ENCODE assay signal across 24 cellular contexts in the genomic region with DNA sequence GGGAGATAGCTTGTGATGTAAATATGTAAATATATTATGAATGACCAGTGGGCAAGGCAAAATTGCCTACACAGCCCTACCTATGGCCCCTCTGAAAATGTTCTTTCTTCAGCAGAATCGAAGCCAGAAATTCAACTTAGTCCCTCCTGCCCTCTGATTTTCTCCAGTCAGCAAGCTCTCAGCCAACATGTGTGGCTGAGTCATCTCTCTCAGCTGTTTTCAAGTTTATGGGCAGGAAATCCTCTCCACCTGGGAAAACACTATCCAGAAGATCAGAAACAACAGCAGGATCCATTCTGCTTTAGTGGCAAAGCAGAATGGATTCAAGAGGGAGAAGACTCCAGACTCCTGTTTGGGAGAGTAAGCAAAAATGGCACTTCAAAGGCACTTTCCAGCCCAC. TPM values are rescaled to one million over a fixed set of nuclear protein-coding genes. Genes with fewer than 3 reads are reported as not detected.
A peak's percentile ranks its signal among the peaks of the same experiment; 100 is the strongest.
DNase-seq lines count a peak whose midpoint lies in the region; ATAC-seq and TF ChIP-seq lines count a peak whose summit lies in the region.
"Had no signal": no experiment of that assay in that cellular context is flagged by ENCODE, and none has a peak within 500 bp of the region (broad histone marks: within the 10 kb centered on the region; RNA-seq: fewer than 3 reads in every experiment).

No MANE protein-coding gene starts in this region.

- DNase-seq in left ventricle myocardium inferior (no peak), left cardiac atrium (no peak), astrocyte of the hippocampus (ENCODE audit: low read depth, low spot score) (peak; percentile 18), mesenchymal stem cell (peak; percentile 11), thyroid gland (peak in 1 of 2 donors; percentile 12)
- DNase-seq in stimulated activated CD4-positive, alpha-beta T cell treated with anti-CD3 and anti-CD28 coated beads, Interleukin-12 subunit alpha, Interleukin-12 subunit beta, amount 100 ng/mL, for 4 hours = no peak
- no peak for DNase-seq in naive thymus-derived CD4-positive, alpha-beta T cell
- DNase-seq: activated CD8-positive, alpha-beta memory T cell treated with anti-CD3 and anti-CD28 coated beads, Interleukin-2, amount 10 ng/mL, durations not matched to agents 7 days and 5 days; activated effector memory CD4-positive, alpha-beta T cell treated with Interleukin-2 at 50 U/mL for 16 hours; adrenal gland; CD8-positive, alpha-beta T cell; DMS79 treated with DMSO at 0.1 percent for 48 hours; mammary epithelial cell; MG63; natural killer cell; NCI-H1694; NCI-H226; psoas muscle; SIG-M5; stimulated activated naive CD4-positive, alpha-beta T cell treated with Interleukin-2 at 50 U/mL for 16 hours; upper lobe of left lung had no signal

- H3K36me3 Mint-ChIP-seq in naive thymus-derived CD4-positive, alpha-beta T cell = peaks cover 48 to 78% (median 73%) of the 10 kb centered on the region in 5 donors

- H3K18ac ChIP-seq in mesenchymal stem cell (ENCODE audit: low read depth in 1 of 2, low read length in 2 of 2) = no peak overlapping the region

- no peak overlapping the region for H3K4me3 Mint-ChIP-seq in naive thymus-derived CD4-positive, alpha-beta T cell
- H3K4me3 Mint-ChIP-seq: activated CD8-positive, alpha-beta memory T cell treated with anti-CD3 and anti-CD28 coated beads, Interleukin-2, amount 10 ng/mL, durations not matched to agents 7 days and 5 days; CD8-positive, alpha-beta T cell; natural killer cell; T-helper 1 cell treated with Interleukin-12 subunit alpha and Interleukin-12 subunit beta and Interleukin-4 antibody, amounts not matched to agents 30 μg/mL and 1 μg/mL, for 36 hours had no signal

- H3K27ac ChIP-seq in left ventricle myocardium inferior (replicated peaks) = peak overlapping the region; percentile 60
- H3K27ac ChIP-seq in mesenchymal stem cell (ENCODE audit: low read length, poor library complexity, severe bottlenecking) = no peak overlapping the region
- peak overlapping the region; percentile 7 to 79 (median 77) for H3K27ac ChIP-seq in thyroid gland
- H3K27ac ChIP-seq in naive thymus-derived CD4-positive, alpha-beta T cell (ENCODE audit: low read depth, low read length) = no peak overlapping the region
- H3K27ac ChIP-seq: A549, psoas muscle, upper lobe of left lung had no signal

- peaks cover 77% of the 10 kb centered on the region for H3K36me3 ChIP-seq in left ventricle myocardium inferior
- H3K36me3 ChIP-seq in mesenchymal stem cell (ENCODE audit: control insufficient read depth in 1 of 2, insufficient read depth in 2 of 2, low read depth in 1 of 2, low read length in 2 of 2) = peaks cover 50 to 73% of the 10 kb centered on the region in 2 experiments
- H3K36me3 ChIP-seq in thyroid gland = peaks cover 4 to 15% of the 10 kb centered on the region in 2 donors
- peaks cover 11 to 72% (median 20%) of the 10 kb centered on the region in 3 experiments for H3K36me3 ChIP-seq in naive thymus-derived CD4-positive, alpha-beta T cell (ENCODE audit: control insufficient read depth in 2 of 3, insufficient read depth in 3 of 3, low read length in 3 of 3)

- H4K8ac ChIP-seq in mesenchymal stem cell (ENCODE audit: low read length) = no peak overlapping the region

- H3K4me2 ChIP-seq in mesenchymal stem cell (ENCODE audit: low read length, poor library complexity, severe bottlenecking) = no peak overlapping the region
- H3K4me2 ChIP-seq: A549 had no signal

- peaks cover 16% of the 10 kb centered on the region for H3K4me1 ChIP-seq in left ventricle myocardium inferior
- no peaks in the 10 kb centered on the region for H3K4me1 ChIP-seq in mesenchymal stem cell (ENCODE audit: control insufficient read depth, insufficient read depth, low read depth, low read length)
- peaks cover 17 to 24% of the 10 kb centered on the region in 2 donors for H3K4me1 ChIP-seq in thyroid gland
- no peaks in the 10 kb centered on the region for H3K4me1 ChIP-seq in naive thymus-derived CD4-positive, alpha-beta T cell (ENCODE audit: control insufficient read depth in 2 of 2, insufficient read depth in 2 of 2, low read length in 2 of 2)
- H3K4me1 ChIP-seq: A549, adrenal gland, psoas muscle, upper lobe of left lung had no signal

- WGBS in mesenchymal stem cell = 94% methylated on average over 1 of the region's 1 CpG
- 67 to 77% methylated on average over 1 of the region's 1 CpG for WGBS in thyroid gland, 2 donors

- peaks cover 2% of the 10 kb centered on the region for H3K79me1 ChIP-seq in mesenchymal stem cell (replicated peaks; ENCODE audit: low read length, poor library complexity, severe bottlenecking)

- no peaks in the 10 kb centered on the region for H3K27me3 ChIP-seq in left ventricle myocardium inferior (ENCODE audit: low read depth)
- no peaks in the 10 kb centered on the region for H3K27me3 ChIP-seq in mesenchymal stem cell (ENCODE audit: control insufficient read depth in 1 of 2, insufficient read depth in 1 of 2, low read length in 2 of 2)
- no peaks in the 10 kb centered on the region for H3K27me3 ChIP-seq in thyroid gland
- H3K27me3 ChIP-seq in naive thymus-derived CD4-positive, alpha-beta T cell (ENCODE audit: control insufficient read depth in 2 of 2, insufficient read depth in 2 of 2, low read length in 2 of 2) = no peaks in the 10 kb centered on the region
- H3K27me3 ChIP-seq: adrenal gland, MG63, upper lobe of left lung had no signal

- H3K9ac ChIP-seq in mesenchymal stem cell (ENCODE audit: low read length) = no peak overlapping the region

- H3K4ac ChIP-seq in mesenchymal stem cell (ENCODE audit: low read depth in 1 of 2, low read length in 2 of 2) = no peak overlapping the region

- H3K4me3 ChIP-seq in left ventricle myocardium inferior (no peak overlapping the region), mesenchymal stem cell (ENCODE audit: insufficient read depth in 1 of 2, low read depth in 1 of 2, low read length in 2 of 2) (peak overlapping the region in 1 of 2 experiments; percentile 33), thyroid gland (replicated peaks in 1 of 3) (no peak overlapping the region)
- no peak overlapping the region for H3K4me3 ChIP-seq in naive thymus-derived CD4-positive, alpha-beta T cell (ENCODE audit: low read length)
- H3K4me3 ChIP-seq: A549, adrenal gland, MG63, psoas muscle, upper lobe of left lung had no signal

- no peak overlapping the region for H2BK12ac ChIP-seq in mesenchymal stem cell (ENCODE audit: low read length in 2 of 2)

- peaks cover 0 to 2% (median 0%) of the 10 kb centered on the region in 7 donors for H3K4me1 Mint-ChIP-seq in naive thymus-derived CD4-positive, alpha-beta T cell
- H3K4me1 Mint-ChIP-seq: activated CD8-positive, alpha-beta memory T cell treated with anti-CD3 and anti-CD28 coated beads, Interleukin-2, amount 10 ng/mL, durations not matched to agents 7 days and 5 days; natural killer cell had no signal

- no peak overlapping the region for H2AFZ ChIP-seq in mesenchymal stem cell (ENCODE audit: low read depth, low read length)

- no peak for TF ChIP-seq POLR2A in thyroid gland (IDR thresholded peaks at IDR 0.05)

- H3K9me3 ChIP-seq in left ventricle myocardium inferior (replicated peaks) (peaks cover 29% of the 10 kb centered on the region), mesenchymal stem cell (ENCODE audit: control insufficient read depth, low read length) (peaks cover 73% of the 10 kb centered on the region), thyroid gland (no peaks in the 10 kb centered on the region)
- H3K9me3 ChIP-seq in naive thymus-derived CD4-positive, alpha-beta T cell (ENCODE audit: control insufficient read depth in 2 of 3, low read length in 3 of 3) = peaks cover 0 to 40% (median 22%) of the 10 kb centered on the region in 3 experiments
- H3K9me3 ChIP-seq: adrenal gland had no signal

- no peak overlapping the region for H4K91ac ChIP-seq in mesenchymal stem cell (ENCODE audit: low read length)

- intact Hi-C loops in left ventricle myocardium inferior (cut with micrococcal nuclease) = no loop called here
- intact Hi-C loops in left cardiac atrium (cut with DNase I) = no loop called here
- intact Hi-C loops in thyroid gland (cut with DNase I) = no loop called here
- intact Hi-C loops in naive thymus-derived CD4-positive, alpha-beta T cell (cut with micrococcal nuclease) = no loop called here

- H3K23ac ChIP-seq in mesenchymal stem cell (ENCODE audit: low read length in 2 of 2) = no peak overlapping the region

- peaks cover 12 to 91% (median 58%) of the 10 kb centered on the region in 11 donors for H3K9me3 Mint-ChIP-seq in naive thymus-derived CD4-positive, alpha-beta T cell

- CTCF ChIA-PET in naive thymus-derived CD4-positive, alpha-beta T cell (lab: Charles Lee) = no interaction called here

- POLR2A ChIA-PET in naive thymus-derived CD4-positive, alpha-beta T cell (lab: Charles Lee) = no interaction called here

- H3K27me3 Mint-ChIP-seq in naive thymus-derived CD4-positive, alpha-beta T cell = no peaks in the 10 kb centered on the region
- H3K27me3 Mint-ChIP-seq: activated CD8-positive, alpha-beta memory T cell treated with anti-CD3 and anti-CD28 coated beads, Interleukin-2, amount 10 ng/mL, durations not matched to agents 7 days and 5 days had no signal

- no peak overlapping the region for H2BK5ac ChIP-seq in mesenchymal stem cell (ENCODE audit: low read depth, low read length, poor library complexity, severe bottlenecking)

- ATAC-seq in left cardiac atrium (no peak), HG02885 (IDR thresholded peaks at IDR 0.05; ENCODE audit: poor library complexity, unreplicated experiment) (no peak)
- ATAC-seq in naive thymus-derived CD4-positive, alpha-beta T cell = no peak
- ATAC-seq: activated CD8-positive, alpha-beta memory T cell treated with anti-CD3 and anti-CD28 coated beads, Interleukin-2, amount 10 ng/mL, durations not matched to agents 7 days and 5 days; CD8-positive, alpha-beta T cell; psoas muscle had no signal

- H3K14ac ChIP-seq in mesenchymal stem cell (ENCODE audit: low read length in 2 of 2) = no peak overlapping the region

- H2BK120ac ChIP-seq in mesenchymal stem cell (ENCODE audit: low read depth, low read length) = no peak overlapping the region

- H3K27ac Mint-ChIP-seq in naive thymus-derived CD4-positive, alpha-beta T cell = no peak overlapping the region
- H3K27ac Mint-ChIP-seq: activated CD8-positive, alpha-beta memory T cell treated with anti-CD3 and anti-CD28 coated beads, Interleukin-2, amount 10 ng/mL, durations not matched to agents 7 days and 5 days; CD8-positive, alpha-beta T cell; natural killer cell; T-helper 1 cell treated with Interleukin-12 subunit alpha and Interleukin-12 subunit beta and Interleukin-4 antibody, amounts not matched to agents 30 μg/mL and 1 μg/mL, for 36 hours had no signal

- TF ChIP-seq CTCF in left ventricle myocardium inferior (IDR thresholded peaks at IDR 0.05; ENCODE audit: borderline replicate concordance) (no peak), thyroid gland (IDR thresholded peaks at IDR 0.05) (no peak)

- no peak overlapping the region for H2BK15ac ChIP-seq in mesenchymal stem cell (ENCODE audit: low read depth, poor library complexity, severe bottlenecking)

- no peak overlapping the region for H2AK5ac ChIP-seq in mesenchymal stem cell (ENCODE audit: low read length, severe bottlenecking)

RNA-seq across cellular contexts. Expression of gene ZNF527, which starts 8.9 kb away (rescaled TPM):
- total RNA-seq in left ventricle myocardium inferior (6.2 TPM), left cardiac atrium (1 to 10 TPM; 6.1 to 7.1 TPM), thyroid gland (10 to 100 TPM; 11.6 to 16.4 (median 12.9) TPM)
- polyA plus RNA-seq in mesenchymal stem cell (2013, experiment 1 of 2) = 1.7 TPM
- 1.4 TPM for polyA plus RNA-seq in mesenchymal stem cell (2013, experiment 2 of 2)
- total RNA-seq in naive thymus-derived CD4-positive, alpha-beta T cell = 10 to 100 TPM in 3 of 5 experiments, 1 to 10 TPM in 2; 5.6 to 13.6 (median 13.2) TPM
- 10 to 100 TPM in 1 of 2 donors, 1 to 10 TPM in 1; 8.2 to 11.9 TPM for polyA plus RNA-seq in naive thymus-derived CD4-positive, alpha-beta T cell

Comparison
In these comparisons a context has a peak if more than half of its experiments do, and no peak if none do; other contexts are left out.
1. DNase-seq: peak in astrocyte of the hippocampus (single experiment) and mesenchymal stem cell (single experiment); none in left ventricle myocardium inferior (single experiment), left cardiac atrium (single experiment), stimulated activated CD4-positive, alpha-beta T cell treated with anti-CD3 and anti-CD28 coated beads, Interleukin-12 subunit alpha, Interleukin-12 subunit beta, amount 100 ng/mL, for 4 hours (single experiment) and naive thymus-derived CD4-positive, alpha-beta T cell (0 of 9).
2. H3K27ac ChIP-seq: peak in left ventricle myocardium inferior (single experiment) and thyroid gland (3 of 3); none in mesenchymal stem cell (single experiment) and naive thymus-derived CD4-positive, alpha-beta T cell (single experiment).